1 cellular context compared by ENCODE assay signal in the genomic region with DNA sequence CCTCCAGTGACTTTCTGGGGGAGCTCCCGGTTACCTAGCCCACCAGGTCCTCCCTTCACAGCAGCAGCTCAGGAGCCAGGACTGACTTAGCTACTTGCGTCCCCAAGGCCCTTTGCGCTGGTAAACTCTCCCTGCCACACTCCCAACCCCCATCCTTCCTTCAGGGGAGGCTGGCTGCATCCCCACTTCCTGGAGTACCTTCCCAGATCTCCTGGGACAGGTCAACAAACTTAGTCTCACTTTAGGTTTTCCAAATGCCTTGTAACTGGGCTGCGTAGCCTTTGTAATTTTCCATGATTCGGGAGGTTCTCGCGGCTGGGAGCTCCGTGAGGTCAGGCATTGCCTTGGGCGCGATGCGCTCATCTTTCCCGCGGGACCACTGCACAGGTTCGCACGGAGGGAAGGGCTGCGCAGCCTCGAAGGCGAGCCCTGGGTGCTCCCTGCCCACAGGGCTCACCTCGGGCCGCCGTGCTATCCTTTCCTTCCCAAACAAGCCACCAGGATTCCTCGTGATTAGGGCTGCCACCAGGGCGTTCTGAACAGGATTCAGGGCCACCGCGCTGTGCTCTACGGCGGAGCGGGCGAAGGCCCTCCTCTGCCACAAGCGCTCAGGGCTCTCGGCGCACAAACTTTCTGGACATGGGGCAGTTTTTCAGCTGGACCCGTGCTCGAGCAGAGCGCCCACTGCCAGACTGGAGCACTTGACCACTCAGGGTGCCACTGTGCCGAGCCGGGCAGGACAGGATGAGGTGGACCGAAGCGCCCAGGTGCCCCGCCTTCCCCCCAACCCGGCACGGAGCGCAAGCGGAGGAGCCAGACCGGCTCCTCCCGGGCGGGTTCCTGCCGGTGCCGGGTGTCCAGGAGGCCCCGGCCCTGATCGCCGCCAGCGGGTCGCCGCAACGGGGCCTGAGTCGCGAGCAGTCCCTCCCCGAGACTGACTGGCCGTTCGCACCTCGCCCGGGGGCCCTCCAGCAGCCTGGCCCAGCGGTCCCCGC.
A peak's percentile ranks its signal among the peaks of the same experiment; 100 is the strongest.
TF ChIP-seq lines count a peak whose summit lies in the region.

No MANE protein-coding gene starts in this region.

TF ChIP-seq in HepG2, 621 proteins besides CTCF, POLR2A, EP300 and RAD21 (continued from another document):
- TF ChIP-seq, protein P1, sequence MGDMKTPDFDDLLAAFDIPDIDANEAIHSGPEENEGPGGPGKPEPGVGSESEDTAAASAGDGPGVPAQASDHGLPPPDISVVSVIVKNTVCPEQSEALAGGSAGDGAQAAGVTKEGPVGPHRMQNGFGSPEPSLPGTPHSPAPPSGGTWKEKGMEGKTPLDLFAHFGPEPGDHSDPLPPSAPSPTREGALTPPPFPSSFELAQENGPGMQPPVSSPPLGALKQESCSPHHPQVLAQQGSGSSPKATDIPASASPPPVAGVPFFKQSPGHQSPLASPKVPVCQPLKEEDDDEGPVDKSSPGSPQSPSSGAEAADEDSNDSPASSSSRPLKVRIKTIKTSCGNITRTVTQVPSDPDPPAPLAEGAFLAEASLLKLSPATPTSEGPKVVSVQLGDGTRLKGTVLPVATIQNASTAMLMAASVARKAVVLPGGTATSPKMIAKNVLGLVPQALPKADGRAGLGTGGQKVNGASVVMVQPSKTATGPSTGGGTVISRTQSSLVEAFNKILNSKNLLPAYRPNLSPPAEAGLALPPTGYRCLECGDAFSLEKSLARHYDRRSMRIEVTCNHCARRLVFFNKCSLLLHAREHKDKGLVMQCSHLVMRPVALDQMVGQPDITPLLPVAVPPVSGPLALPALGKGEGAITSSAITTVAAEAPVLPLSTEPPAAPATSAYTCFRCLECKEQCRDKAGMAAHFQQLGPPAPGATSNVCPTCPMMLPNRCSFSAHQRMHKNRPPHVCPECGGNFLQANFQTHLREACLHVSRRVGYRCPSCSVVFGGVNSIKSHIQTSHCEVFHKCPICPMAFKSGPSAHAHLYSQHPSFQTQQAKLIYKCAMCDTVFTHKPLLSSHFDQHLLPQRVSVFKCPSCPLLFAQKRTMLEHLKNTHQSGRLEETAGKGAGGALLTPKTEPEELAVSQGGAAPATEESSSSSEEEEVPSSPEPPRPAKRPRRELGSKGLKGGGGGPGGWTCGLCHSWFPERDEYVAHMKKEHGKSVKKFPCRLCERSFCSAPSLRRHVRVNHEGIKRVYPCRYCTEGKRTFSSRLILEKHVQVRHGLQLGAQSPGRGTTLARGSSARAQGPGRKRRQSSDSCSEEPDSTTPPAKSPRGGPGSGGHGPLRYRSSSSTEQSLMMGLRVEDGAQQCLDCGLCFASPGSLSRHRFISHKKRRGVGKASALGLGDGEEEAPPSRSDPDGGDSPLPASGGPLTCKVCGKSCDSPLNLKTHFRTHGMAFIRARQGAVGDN (CRISPR knock-in tag; IDR thresholded peaks at IDR 0.05): 0 out of 2 replicates have a peak, but pooled peaks have one; percentile 13
- TF ChIP-seq ZNF274 (CRISPR knock-in tag; IDR thresholded peaks at IDR 0.05): no peak
- no peak for TF ChIP-seq HOXA3 (CRISPR knock-in tag; IDR thresholded peaks at IDR 0.05)
- TF ChIP-seq ZNF674 (CRISPR knock-in tag; IDR thresholded peaks at IDR 0.05; ENCODE audit: low read depth): no peak
- TF ChIP-seq ZNF263 (CRISPR knock-in tag; IDR thresholded peaks at IDR 0.05): 0 out of 2 replicates have a peak, but pooled peaks have one; percentile 19
- TF ChIP-seq, protein P2, sequence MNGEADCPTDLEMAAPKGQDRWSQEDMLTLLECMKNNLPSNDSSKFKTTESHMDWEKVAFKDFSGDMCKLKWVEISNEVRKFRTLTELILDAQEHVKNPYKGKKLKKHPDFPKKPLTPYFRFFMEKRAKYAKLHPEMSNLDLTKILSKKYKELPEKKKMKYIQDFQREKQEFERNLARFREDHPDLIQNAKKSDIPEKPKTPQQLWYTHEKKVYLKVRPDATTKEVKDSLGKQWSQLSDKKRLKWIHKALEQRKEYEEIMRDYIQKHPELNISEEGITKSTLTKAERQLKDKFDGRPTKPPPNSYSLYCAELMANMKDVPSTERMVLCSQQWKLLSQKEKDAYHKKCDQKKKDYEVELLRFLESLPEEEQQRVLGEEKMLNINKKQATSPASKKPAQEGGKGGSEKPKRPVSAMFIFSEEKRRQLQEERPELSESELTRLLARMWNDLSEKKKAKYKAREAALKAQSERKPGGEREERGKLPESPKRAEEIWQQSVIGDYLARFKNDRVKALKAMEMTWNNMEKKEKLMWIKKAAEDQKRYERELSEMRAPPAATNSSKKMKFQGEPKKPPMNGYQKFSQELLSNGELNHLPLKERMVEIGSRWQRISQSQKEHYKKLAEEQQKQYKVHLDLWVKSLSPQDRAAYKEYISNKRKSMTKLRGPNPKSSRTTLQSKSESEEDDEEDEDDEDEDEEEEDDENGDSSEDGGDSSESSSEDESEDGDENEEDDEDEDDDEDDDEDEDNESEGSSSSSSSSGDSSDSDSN (CRISPR knock-in tag; IDR thresholded peaks at IDR 0.05): peak; percentile 22; the same call in 1 of the 2 replicates
- TF ChIP-seq, protein P3, sequence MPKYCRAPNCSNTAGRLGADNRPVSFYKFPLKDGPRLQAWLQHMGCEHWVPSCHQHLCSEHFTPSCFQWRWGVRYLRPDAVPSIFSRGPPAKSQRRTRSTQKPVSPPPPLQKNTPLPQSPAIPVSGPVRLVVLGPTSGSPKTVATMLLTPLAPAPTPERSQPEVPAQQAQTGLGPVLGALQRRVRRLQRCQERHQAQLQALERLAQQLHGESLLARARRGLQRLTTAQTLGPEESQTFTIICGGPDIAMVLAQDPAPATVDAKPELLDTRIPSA (CRISPR knock-in tag; IDR thresholded peaks at IDR 0.05; ENCODE audit: borderline replicate concordance): no peak
- TF ChIP-seq ZNF3 (CRISPR knock-in tag; IDR thresholded peaks at IDR 0.05): no peak
- TF ChIP-seq ZNF777 (CRISPR knock-in tag; IDR thresholded peaks at IDR 0.05): peak; percentile 37; the same call in 1 of the 2 replicates
- TF ChIP-seq TAF15 (IDR thresholded peaks at IDR 0.05; ENCODE audit: low read depth, low read length, poor library complexity, severe bottlenecking): no peak
- TF ChIP-seq PITX1 (CRISPR knock-in tag; IDR thresholded peaks at IDR 0.05): no peak
- TF ChIP-seq, protein P4, sequence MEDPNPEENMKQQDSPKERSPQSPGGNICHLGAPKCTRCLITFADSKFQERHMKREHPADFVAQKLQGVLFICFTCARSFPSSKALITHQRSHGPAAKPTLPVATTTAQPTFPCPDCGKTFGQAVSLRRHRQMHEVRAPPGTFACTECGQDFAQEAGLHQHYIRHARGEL (CRISPR knock-in tag; IDR thresholded peaks at IDR 0.05): no peak
- TF ChIP-seq, protein P5, sequence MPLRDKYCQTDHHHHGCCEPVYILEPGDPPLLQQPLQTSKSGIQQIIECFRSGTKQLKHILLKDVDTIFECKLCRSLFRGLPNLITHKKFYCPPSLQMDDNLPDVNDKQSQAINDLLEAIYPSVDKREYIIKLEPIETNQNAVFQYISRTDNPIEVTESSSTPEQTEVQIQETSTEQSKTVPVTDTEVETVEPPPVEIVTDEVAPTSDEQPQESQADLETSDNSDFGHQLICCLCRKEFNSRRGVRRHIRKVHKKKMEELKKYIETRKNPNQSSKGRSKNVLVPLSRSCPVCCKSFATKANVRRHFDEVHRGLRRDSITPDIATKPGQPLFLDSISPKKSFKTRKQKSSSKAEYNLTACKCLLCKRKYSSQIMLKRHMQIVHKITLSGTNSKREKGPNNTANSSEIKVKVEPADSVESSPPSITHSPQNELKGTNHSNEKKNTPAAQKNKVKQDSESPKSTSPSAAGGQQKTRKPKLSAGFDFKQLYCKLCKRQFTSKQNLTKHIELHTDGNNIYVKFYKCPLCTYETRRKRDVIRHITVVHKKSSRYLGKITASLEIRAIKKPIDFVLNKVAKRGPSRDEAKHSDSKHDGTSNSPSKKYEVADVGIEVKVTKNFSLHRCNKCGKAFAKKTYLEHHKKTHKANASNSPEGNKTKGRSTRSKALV (CRISPR knock-in tag; IDR thresholded peaks at IDR 0.05): peak; percentile 93
- no peak for TF ChIP-seq TBL1XR1 (IDR thresholded peaks at IDR 0.05; ENCODE audit: borderline replicate concordance, low read length, partially characterized antibody)
- no peak for TF ChIP-seq KDM6A (CRISPR knock-in tag; IDR thresholded peaks at IDR 0.05; ENCODE audit: low read depth)
- TF ChIP-seq CCAR2 (optimal IDR thresholded peaks at IDR 0.05; ENCODE audit: low read depth, low read length): no peak
- 0 out of 2 replicates have a peak, but pooled peaks have one; percentile 24 for TF ChIP-seq KMT2A (CRISPR knock-in tag; IDR thresholded peaks at IDR 0.05)
- TF ChIP-seq, protein P6, sequence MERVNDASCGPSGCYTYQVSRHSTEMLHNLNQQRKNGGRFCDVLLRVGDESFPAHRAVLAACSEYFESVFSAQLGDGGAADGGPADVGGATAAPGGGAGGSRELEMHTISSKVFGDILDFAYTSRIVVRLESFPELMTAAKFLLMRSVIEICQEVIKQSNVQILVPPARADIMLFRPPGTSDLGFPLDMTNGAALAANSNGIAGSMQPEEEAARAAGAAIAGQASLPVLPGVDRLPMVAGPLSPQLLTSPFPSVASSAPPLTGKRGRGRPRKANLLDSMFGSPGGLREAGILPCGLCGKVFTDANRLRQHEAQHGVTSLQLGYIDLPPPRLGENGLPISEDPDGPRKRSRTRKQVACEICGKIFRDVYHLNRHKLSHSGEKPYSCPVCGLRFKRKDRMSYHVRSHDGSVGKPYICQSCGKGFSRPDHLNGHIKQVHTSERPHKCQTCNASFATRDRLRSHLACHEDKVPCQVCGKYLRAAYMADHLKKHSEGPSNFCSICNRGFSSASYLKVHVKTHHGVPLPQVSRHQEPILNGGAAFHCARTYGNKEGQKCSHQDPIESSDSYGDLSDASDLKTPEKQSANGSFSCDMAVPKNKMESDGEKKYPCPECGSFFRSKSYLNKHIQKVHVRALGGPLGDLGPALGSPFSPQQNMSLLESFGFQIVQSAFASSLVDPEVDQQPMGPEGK (CRISPR knock-in tag; IDR thresholded peaks at IDR 0.05): 0 out of 2 replicates have a peak, but pooled peaks have one; percentile 3
- TF ChIP-seq, protein P7, sequence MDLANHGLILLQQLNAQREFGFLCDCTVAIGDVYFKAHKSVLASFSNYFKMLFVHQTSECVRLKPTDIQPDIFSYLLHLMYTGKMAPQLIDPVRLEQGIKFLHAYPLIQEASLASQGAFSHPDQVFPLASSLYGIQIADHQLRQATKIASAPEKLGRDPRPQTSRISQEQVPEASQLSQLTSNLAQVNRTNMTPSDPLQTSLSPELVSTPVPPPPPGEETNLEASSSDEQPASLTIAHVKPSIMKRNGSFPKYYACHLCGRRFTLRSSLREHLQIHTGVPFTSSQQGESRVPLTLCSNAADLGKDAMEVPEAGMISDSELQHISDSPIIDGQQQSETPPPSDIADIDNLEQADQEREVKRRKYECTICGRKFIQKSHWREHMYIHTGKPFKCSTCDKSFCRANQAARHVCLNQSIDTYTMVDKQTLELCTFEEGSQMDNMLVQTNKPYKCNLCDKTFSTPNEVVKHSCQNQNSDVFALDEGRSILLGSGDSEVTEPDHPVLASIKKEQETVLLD (CRISPR knock-in tag; IDR thresholded peaks at IDR 0.05; ENCODE audit: low read depth): no peak
